8 cellular contexts compared by ENCODE assay signal in genomic region chr13:21458816-21459701, GRCh38. TPM values are rescaled to one million over a fixed set of nuclear protein-coding genes. Genes with fewer than 3 reads are reported as not detected.
DNase-seq lines count a peak whose midpoint lies in the region; ATAC-seq and TF ChIP-seq lines count a peak whose summit lies in the region.

Gene ZDHHC20 (minus strand): TSS chr13:21459303. CDS start chr13:21459171, 132 bp downstream.

- H3K18ac ChIP-seq in mesenchymal stem cell (ENCODE audit: low read depth in 1 of 2, low read length in 2 of 2): peak within 1 kb of the TSS; percentile 86 to 98

- ATAC-seq in GM19324 (IDR thresholded peaks at IDR 0.05; ENCODE audit: low FRiP score, unreplicated experiment): peak; percentile 92
- peak; percentile 66 for ATAC-seq in HG03469 (IDR thresholded peaks at IDR 0.05; ENCODE audit: unreplicated experiment)
- ATAC-seq in effector memory CD8-positive, alpha-beta T cell (replicated peaks): peak; percentile 86

- H2BK12ac ChIP-seq in mesenchymal stem cell (ENCODE audit: low read length in 2 of 2): peak within 1 kb of the TSS in 1 of 2 experiments; percentile 92

- WGBS in mesenchymal stem cell: under 1% methylated on average over 74 of the region's 107 CpGs

- H3K27ac Mint-ChIP-seq in CD14-positive monocyte: peak within 1 kb of the TSS; percentile 88 to 96 (median 91)
- peak within 1 kb of the TSS; percentile 89 to 92 for H3K27ac Mint-ChIP-seq in effector memory CD8-positive, alpha-beta T cell

- H4K8ac ChIP-seq in mesenchymal stem cell (ENCODE audit: low read length): peak within 1 kb of the TSS; percentile 78

- peak within 1 kb of the TSS; percentile 80 for H2BK120ac ChIP-seq in mesenchymal stem cell (ENCODE audit: low read depth, low read length)

- H3K36me3 ChIP-seq in mesenchymal stem cell (ENCODE audit: control insufficient read depth in 1 of 2, insufficient read depth in 2 of 2, low read depth in 1 of 2, low read length in 2 of 2): no peaks in the 10 kb centered on the region

- peak within 1 kb of the TSS; percentile 75 for H2BK5ac ChIP-seq in mesenchymal stem cell (ENCODE audit: low read depth, low read length, poor library complexity, severe bottlenecking)

- H3K9me3 Mint-ChIP-seq in CD14-positive monocyte: peaks cover 0 to 4% (median 0%) of the 10 kb centered on the region in 7 donors
- no peaks in the 10 kb centered on the region for H3K9me3 Mint-ChIP-seq in effector memory CD8-positive, alpha-beta T cell

- peak within 1 kb of the TSS in 1 of 2 experiments; percentile 57 for H3K23ac ChIP-seq in mesenchymal stem cell (ENCODE audit: low read length in 2 of 2)

- peak within 1 kb of the TSS; percentile 95 for H3K4me3 ChIP-seq in mesenchymal stem cell (ENCODE audit: insufficient read depth in 1 of 2, low read depth in 1 of 2, low read length in 2 of 2)

- H3K4ac ChIP-seq in mesenchymal stem cell (ENCODE audit: low read depth in 1 of 2, low read length in 2 of 2): peak within 1 kb of the TSS; percentile 52 to 93

- H3K79me1 ChIP-seq in mesenchymal stem cell (replicated peaks; ENCODE audit: low read length, poor library complexity, severe bottlenecking): no peaks in the 10 kb centered on the region

- H3K14ac ChIP-seq in mesenchymal stem cell (ENCODE audit: low read length in 2 of 2): peak within 1 kb of the TSS; percentile 0 to 93

- peak within 1 kb of the TSS; percentile 76 for H2BK15ac ChIP-seq in mesenchymal stem cell (ENCODE audit: low read depth, poor library complexity, severe bottlenecking)

- H3K9me3 ChIP-seq in mesenchymal stem cell (ENCODE audit: control insufficient read depth, low read length): no peaks in the 10 kb centered on the region

- peak within 1 kb of the TSS; percentile 93 to 95 for H3K4me3 Mint-ChIP-seq in CD14-positive monocyte
- peak within 1 kb of the TSS; percentile 93 to 96 for H3K4me3 Mint-ChIP-seq in effector memory CD8-positive, alpha-beta T cell

- DNase-seq in CD14-positive monocyte (ENCODE audit: low spot score) (peak; percentile 81), mesenchymal stem cell (peak; percentile 86)
- DNase-seq in NK-92 treated with Interleukin-12 subunit alpha and Interleukin-12 subunit beta, amount 100 ng/mL, for 24 hours (lab: John Stamatoyannopoulos, UW): peak; percentile 79
- peak; percentile 83 to 88 (median 84) for DNase-seq in activated CD8-positive, alpha-beta memory T cell treated with anti-CD3 and anti-CD28 coated beads for 48 hours (ENCODE audit: low read depth in 2 of 3, low spot score in 2 of 3)
- peak; percentile 91 to 95 (median 92) for DNase-seq in effector memory CD8-positive, alpha-beta T cell
- peak; percentile 83 for DNase-seq in stimulated activated CD8-positive, alpha-beta memory T cell treated with anti-CD3 and anti-CD28 coated beads, Interleukin-12 subunit alpha, Interleukin-12 subunit beta, amount 100 ng/mL, for 4 hours (ENCODE audit: low read depth)

- H3K27ac ChIP-seq in mesenchymal stem cell (ENCODE audit: low read length, poor library complexity, severe bottlenecking): peak within 1 kb of the TSS; percentile 22

- peak within 1 kb of the TSS; percentile 75 for H3K4me2 ChIP-seq in mesenchymal stem cell (ENCODE audit: low read length, poor library complexity, severe bottlenecking)

- peaks cover 43% of the 10 kb centered on the region for H3K4me1 Mint-ChIP-seq in CD14-positive monocyte
- H3K4me1 Mint-ChIP-seq in effector memory CD8-positive, alpha-beta T cell (ENCODE audit: low read depth in 2 of 2): peaks cover 28 to 38% of the 10 kb centered on the region in 2 donors

- no peak within 1 kb of the TSS for H2AK5ac ChIP-seq in mesenchymal stem cell (ENCODE audit: low read length, severe bottlenecking)

- intact Hi-C loops in CD14-positive monocyte (cut with micrococcal nuclease): loop anchor here (2.0 to 10.0 kb wide), 3 partner anchors 24 to 54 kb away; no protein-coding TSS in a partner anchor

- no peaks in the 10 kb centered on the region for H3K4me1 ChIP-seq in mesenchymal stem cell (ENCODE audit: control insufficient read depth, insufficient read depth, low read depth, low read length)

- H4K91ac ChIP-seq in mesenchymal stem cell (ENCODE audit: low read length): peak within 1 kb of the TSS; percentile 77

- peaks cover 0 to 2% (median 0%) of the 10 kb centered on the region in 3 donors for H3K27me3 Mint-ChIP-seq in CD14-positive monocyte (ENCODE audit: low read depth in 3 of 3)
- no peaks in the 10 kb centered on the region for H3K27me3 Mint-ChIP-seq in effector memory CD8-positive, alpha-beta T cell

- H3K36me3 Mint-ChIP-seq in CD14-positive monocyte: peaks cover 0 to 4% of the 10 kb centered on the region in 2 donors
- peaks cover 16% of the 10 kb centered on the region for H3K36me3 Mint-ChIP-seq in effector memory CD8-positive, alpha-beta T cell (ENCODE audit: insufficient read depth)

- peak within 1 kb of the TSS; percentile 96 for H3K9ac ChIP-seq in mesenchymal stem cell (ENCODE audit: low read length)

- TF ChIP-seq CTCF in CD14-positive monocyte (IDR thresholded peaks at IDR 0.05): no peak

- no peaks in the 10 kb centered on the region for H3K27me3 ChIP-seq in mesenchymal stem cell (ENCODE audit: control insufficient read depth in 1 of 2, insufficient read depth in 1 of 2, low read length in 2 of 2)

- peak within 1 kb of the TSS; percentile 86 for H2AFZ ChIP-seq in mesenchymal stem cell (ENCODE audit: low read depth, low read length)

RNA-seq across cellular contexts. Expression of gene ZDHHC20, which starts in this region (rescaled TPM):
- 10 to 100 TPM; 66.8 to 67.8 TPM for polyA plus RNA-seq in CD14-positive monocyte
- 47.3 TPM for polyA plus RNA-seq in mesenchymal stem cell (2013, experiment 1 of 2)
- 50.9 TPM for polyA plus RNA-seq in mesenchymal stem cell (2013, experiment 2 of 2)

Comparison
In these comparisons a context has a peak if more than half of its experiments do, and no peak if none do; other contexts are left out.
1. Peak in every context shown above with its lines: DNase-seq, ATAC-seq, H3K4me3 ChIP-seq and H3K27ac ChIP-seq.